14 cellular contexts compared by ENCODE assay signal in genomic region chr1:166902279-166902678, GRCh38. TPM values are rescaled to one million over a fixed set of nuclear protein-coding genes. Genes with fewer than 3 reads are reported as not detected.
DNase-seq lines count a peak whose midpoint lies in the region; ATAC-seq, FAIRE-seq and TF ChIP-seq lines count a peak whose summit lies in the region.
"Had no signal": no experiment of that assay in that cellular context is flagged by ENCODE, and none has a peak within 500 bp of the region (broad histone marks: within the 10 kb centered on the region; RNA-seq: fewer than 3 reads in every experiment).

No MANE protein-coding gene starts in this region.

- intact Hi-C loops in esophagus squamous epithelium (cut with DNase I): no loop called here

- no peaks in the 10 kb centered on the region for H3K36me3 ChIP-seq in esophagus squamous epithelium

- no peak for ATAC-seq in HG02642 (IDR thresholded peaks at IDR 0.05; ENCODE audit: poor library complexity, unreplicated experiment)
- ATAC-seq: naive thymus-derived CD8-positive, alpha-beta T cell had no signal

- no peaks in the 10 kb centered on the region for H3K9me3 ChIP-seq in esophagus squamous epithelium
- H3K9me3 ChIP-seq: testis had no signal

- FAIRE-seq in RCC 7860 (lab: Jason Lieb, UNC): peak; percentile 45
- FAIRE-seq in H54 (lab: Jason Lieb, UNC): no peak
- FAIRE-seq: GM12892 had no signal

- no peaks in the 10 kb centered on the region for H3K27me3 ChIP-seq in esophagus squamous epithelium
- H3K27me3 ChIP-seq: testis had no signal

- H3K4me1 ChIP-seq in esophagus squamous epithelium: peaks cover 0 to 19% (median 0%) of the 10 kb centered on the region in 3 donors
- H3K4me1 ChIP-seq: testis had no signal

- peak overlapping the region in 3 of 4 donors; percentile 56 to 71 (median 58) for H3K27ac ChIP-seq in esophagus squamous epithelium
- H3K27ac ChIP-seq: testis had no signal

- no peak overlapping the region for H3K4me3 ChIP-seq in esophagus squamous epithelium
- H3K4me3 ChIP-seq: testis had no signal

- peak; percentile 77 for DNase-seq in A172 (ENCODE audit: low spot score)
- DNase-seq in H4 (ENCODE audit: low spot score): peak; percentile 71
- peak; percentile 74 for DNase-seq in RCC 7860 (ENCODE audit: low spot score)
- no peak for DNase-seq in esophagus squamous epithelium (lab: John Stamatoyannopoulos, UW)
- no peak for DNase-seq in NCI-H2171 treated with DMSO at 0.1 percent for 48 hours (lab: John Stamatoyannopoulos, UW)
- DNase-seq in H54 (ENCODE audit: insufficient read length, low spot score): no peak
- DNase-seq in nucleus accumbens (lab: John Stamatoyannopoulos, UW): no peak
- DNase-seq: CD4-positive, CD25-positive, alpha-beta regulatory T cell; glutamatergic neuron; naive thymus-derived CD8-positive, alpha-beta T cell; NCI-H1417 treated with DMSO at 0.1 percent for 48 hours; testis had no signal

- TF ChIP-seq CTCF in esophagus squamous epithelium (IDR thresholded peaks at IDR 0.05): no peak

- 21 to 26% methylated on average over 1 of the region's 1 CpG for WGBS in esophagus squamous epithelium, 2 donors

- TF ChIP-seq POLR2A in esophagus squamous epithelium (IDR thresholded peaks at IDR 0.05): no peak
- no peak for TF ChIP-seq POLR2A in H54 (IDR thresholded peaks at IDR 0.05; ENCODE audit: low read depth, low read length)

RNA-seq across cellular contexts. Expression of gene TADA1, which starts 26.2 kb away (rescaled TPM):
- total RNA-seq in A172 (2014; rRNA removed; shearing (Covaris generic)): 24.1 and 28.5 TPM in 2 replicates
- total RNA-seq in H4 (2014; rRNA removed; shearing (Covaris generic)): 16.3 and 20.9 TPM in 2 replicates
- 10 to 100 TPM in 2 of 4 donors, 1 to 10 TPM in 2; 7.1 to 17.1 (median 10.7) TPM for total RNA-seq in esophagus squamous epithelium

Comparison
In these comparisons a context has a peak if more than half of its experiments do, and no peak if none do; other contexts are left out.
1. DNase-seq: peak in A172 (single experiment), H4 (single experiment) and RCC 7860 (single experiment); none in esophagus squamous epithelium (single experiment), NCI-H2171 treated with DMSO at 0.1 percent for 48 hours (single experiment), H54 (single experiment) and nucleus accumbens (0 of 56).